Comparison of ENCODE assay signal across 15 cellular contexts in genomic region chr20:23407770-23408467, GRCh38. TPM values are rescaled to one million over a fixed set of nuclear protein-coding genes. Genes with fewer than 3 reads are reported as not detected.
DNase-seq lines count a peak whose midpoint lies in the region; ATAC-seq and TF ChIP-seq lines count a peak whose summit lies in the region.
"Had no signal": no experiment of that assay in that cellular context is flagged by ENCODE, and none has a peak within 500 bp of the region (broad histone marks: within the 10 kb centered on the region; RNA-seq: fewer than 3 reads in every experiment).

No MANE protein-coding gene starts in this region.

- POLR2A ChIA-PET in activated naive CD8-positive, alpha-beta T cell treated with anti-CD3 and anti-CD28 coated beads, Interleukin-2, amount 10 ng/mL, durations not matched to agents 7 days and 5 days (lab: Charles Lee) = interaction anchor here (0.5 to 1.5 kb wide), 3 partner anchors 9 to 58 kb away, joined by 3 to 4 read pairs (median 3); partner anchors contain the start of gene NAPB
- POLR2A ChIA-PET in A673 (lab: Charles Lee; ENCODE audit: low non-redundant PET) = no interaction called here

- peaks cover 21% of the 10 kb centered on the region for H3K4me1 Mint-ChIP-seq in activated naive CD8-positive, alpha-beta T cell treated with anti-CD3 and anti-CD28 coated beads, Interleukin-2, amount 10 ng/mL, durations not matched to agents 7 days and 5 days

- no peaks in the 10 kb centered on the region for H3K9me3 ChIP-seq in A673 (ENCODE audit: low read depth, low read length, poor library complexity, severe bottlenecking)
- H3K9me3 ChIP-seq: breast epithelium, gastrocnemius medialis, MG63, tibial nerve had no signal

- peak; percentile 62 for DNase-seq in GM12865 (ENCODE audit: low read depth)
- no peak for DNase-seq in activated naive CD8-positive, alpha-beta T cell treated with anti-CD3 and anti-CD28 coated beads, Interleukin-2, amount 10 ng/mL, durations not matched to agents 7 days and 5 days
- DNase-seq in H7 = no peak
- no peak for DNase-seq in stimulated activated naive CD4-positive, alpha-beta T cell (lab: John Stamatoyannopoulos, UW)
- DNase-seq in NCI-H2081 treated with DMSO at 0.1 percent for 48 hours (lab: John Stamatoyannopoulos, UW) = no peak
- DNase-seq in A673 (ENCODE audit: low spot score) = no peak
- DNase-seq: Calu3, gastrocnemius medialis, H9, MG63 had no signal

- H3K27me3 ChIP-seq in H7 (ENCODE audit: control insufficient read depth, insufficient read depth, low read length) (no peaks in the 10 kb centered on the region), A673 (replicated peaks; ENCODE audit: insufficient read depth, low read depth, low read length, poor library complexity) (no peaks in the 10 kb centered on the region)
- H3K27me3 ChIP-seq: breast epithelium, gastrocnemius medialis, MG63, tibial nerve had no signal

- peaks cover 13% of the 10 kb centered on the region for H3K4me1 ChIP-seq in A673 (ENCODE audit: insufficient read depth, low read length, poor library complexity, severe bottlenecking)
- H3K4me1 ChIP-seq: breast epithelium had no signal

- no peak for TF ChIP-seq CTCF in GM12865 (IDR thresholded peaks at IDR 0.05; ENCODE audit: insufficient read depth, low read depth, low read length, missing control alignments)
- no peak for TF ChIP-seq CTCF in A673 (conservative IDR thresholded peaks at IDR 0.05; ENCODE audit: low read depth, low read length)

- ATAC-seq in GM19372 (IDR thresholded peaks at IDR 0.05; ENCODE audit: low read depth, unreplicated experiment) (peak; percentile 93), HG03039 (IDR thresholded peaks at IDR 0.05; ENCODE audit: unreplicated experiment) (peak; percentile 73)
- ATAC-seq in activated naive CD8-positive, alpha-beta T cell treated with anti-CD3 and anti-CD28 coated beads, Interleukin-2, amount 10 ng/mL, durations not matched to agents 7 days and 5 days (ENCODE audit: low read depth) = peak; percentile 96
- ATAC-seq: gastrocnemius medialis had no signal

- H3K4me3 ChIP-seq in GM12865 (ENCODE audit: low read depth, low read length) (no peak overlapping the region), H7 (ENCODE audit: insufficient read depth, low read depth, low read length) (no peak overlapping the region), A673 (ENCODE audit: low read depth, low read length, poor library complexity, severe bottlenecking) (no peak overlapping the region)
- H3K4me3 ChIP-seq: breast epithelium, gastrocnemius medialis, MG63, tibial nerve had no signal

- no peak overlapping the region for H3K27ac Mint-ChIP-seq in activated naive CD8-positive, alpha-beta T cell treated with anti-CD3 and anti-CD28 coated beads, Interleukin-2, amount 10 ng/mL, durations not matched to agents 7 days and 5 days

- H3K27me3 Mint-ChIP-seq in activated naive CD8-positive, alpha-beta T cell treated with anti-CD3 and anti-CD28 coated beads, Interleukin-2, amount 10 ng/mL, durations not matched to agents 7 days and 5 days = no peaks in the 10 kb centered on the region

- intact Hi-C loops in A673 (cut with micrococcal nuclease; ENCODE audit: unreplicated experiment) = no loop called here

- no peak overlapping the region for H3K27ac ChIP-seq in A673 (ENCODE audit: low read depth, low read length, poor library complexity, severe bottlenecking)
- H3K27ac ChIP-seq: breast epithelium, gastrocnemius medialis, tibial nerve had no signal

- CTCF ChIA-PET in A673 (lab: Charles Lee) = no interaction called here

- no peaks in the 10 kb centered on the region for H3K9me3 Mint-ChIP-seq in activated naive CD8-positive, alpha-beta T cell treated with anti-CD3 and anti-CD28 coated beads, Interleukin-2, amount 10 ng/mL, durations not matched to agents 7 days and 5 days
- H3K9me3 Mint-ChIP-seq: H9 had no signal

- H3K4me3 Mint-ChIP-seq in activated naive CD8-positive, alpha-beta T cell treated with anti-CD3 and anti-CD28 coated beads, Interleukin-2, amount 10 ng/mL, durations not matched to agents 7 days and 5 days = no peak overlapping the region
- H3K4me3 Mint-ChIP-seq: H9 had no signal

- peaks cover 9% of the 10 kb centered on the region for H3K36me3 Mint-ChIP-seq in activated naive CD8-positive, alpha-beta T cell treated with anti-CD3 and anti-CD28 coated beads, Interleukin-2, amount 10 ng/mL, durations not matched to agents 7 days and 5 days

- H3K36me3 ChIP-seq in H7 (replicated peaks; ENCODE audit: control insufficient read depth, insufficient read depth, low read length) (no peaks in the 10 kb centered on the region), A673 (ENCODE audit: insufficient read depth, low read length, poor library complexity, severe bottlenecking) (no peaks in the 10 kb centered on the region)
- H3K36me3 ChIP-seq: breast epithelium, gastrocnemius medialis, MG63, tibial nerve had no signal

- BruUV-seq in A673 (replicated peaks; lab: Mats Ljungman, UMichigan) = no TSS peak

RNA-seq across cellular contexts. Expression of gene NAPB, which starts 13.4 kb away (rescaled TPM):
- 10 to 100 TPM; 18.1 to 20.7 TPM for total RNA-seq in activated naive CD8-positive, alpha-beta T cell treated with anti-CD3 and anti-CD28 coated beads, Interleukin-2, amount 10 ng/mL, durations not matched to agents 7 days and 5 days
- total RNA-seq in H7 (2014; rRNA removed; shearing (Covaris generic)) = 4.8 and 11.8 TPM in 2 replicates
- total RNA-seq in A673 (2021) = 9.6 and 11.6 TPM in 2 replicates

RNA-seq across cellular contexts. Expression of gene CSTL1, which starts 31.6 kb away (rescaled TPM):
- total RNA-seq in activated naive CD8-positive, alpha-beta T cell treated with anti-CD3 and anti-CD28 coated beads, Interleukin-2, amount 10 ng/mL, durations not matched to agents 7 days and 5 days = not detected
- total RNA-seq in H7 (2014; rRNA removed; shearing (Covaris generic)) = not detected in 2 replicates
- not detected in 2 replicates for total RNA-seq in A673 (2021)
- total RNA-seq: breast epithelium, Calu3, gastrocnemius medialis, H9, mononuclear cell, tibial nerve had no signal

RNA-seq across cellular contexts. Expression of gene CST11, which starts 44.8 kb away (rescaled TPM):
- not detected for total RNA-seq in activated naive CD8-positive, alpha-beta T cell treated with anti-CD3 and anti-CD28 coated beads, Interleukin-2, amount 10 ng/mL, durations not matched to agents 7 days and 5 days
- total RNA-seq in H7 (2014; rRNA removed; shearing (Covaris generic)) = 0.55 TPM in 1 of 2 replicates, not detected in the other
- total RNA-seq in A673 (2021) = not detected in 2 replicates
- total RNA-seq: breast epithelium, Calu3, gastrocnemius medialis, H9, mononuclear cell, tibial nerve had no signal

RNA-seq across cellular contexts. Expression of gene GZF1, which starts 45.9 kb away (rescaled TPM):
- 10 to 100 TPM; 13.4 to 15.6 TPM for total RNA-seq in activated naive CD8-positive, alpha-beta T cell treated with anti-CD3 and anti-CD28 coated beads, Interleukin-2, amount 10 ng/mL, durations not matched to agents 7 days and 5 days
- total RNA-seq in H7 (2014; rRNA removed; shearing (Covaris generic)) = 8.8 and 16.0 TPM in 2 replicates
- 13.7 and 14.0 TPM in 2 replicates for total RNA-seq in A673 (2021)

RNA-seq across cellular contexts. Expression of gene NXT1, which starts 57.3 kb away (rescaled TPM):
- 10 to 100 TPM; 29.9 to 31.9 TPM for total RNA-seq in activated naive CD8-positive, alpha-beta T cell treated with anti-CD3 and anti-CD28 coated beads, Interleukin-2, amount 10 ng/mL, durations not matched to agents 7 days and 5 days
- 38.4 and 54.7 TPM in 2 replicates for total RNA-seq in H7 (2014; rRNA removed; shearing (Covaris generic))
- total RNA-seq in A673 (2021) = 32.1 and 34.4 TPM in 2 replicates
